ENCODE assay signal across 28 cellular contexts in the genomic region with DNA sequence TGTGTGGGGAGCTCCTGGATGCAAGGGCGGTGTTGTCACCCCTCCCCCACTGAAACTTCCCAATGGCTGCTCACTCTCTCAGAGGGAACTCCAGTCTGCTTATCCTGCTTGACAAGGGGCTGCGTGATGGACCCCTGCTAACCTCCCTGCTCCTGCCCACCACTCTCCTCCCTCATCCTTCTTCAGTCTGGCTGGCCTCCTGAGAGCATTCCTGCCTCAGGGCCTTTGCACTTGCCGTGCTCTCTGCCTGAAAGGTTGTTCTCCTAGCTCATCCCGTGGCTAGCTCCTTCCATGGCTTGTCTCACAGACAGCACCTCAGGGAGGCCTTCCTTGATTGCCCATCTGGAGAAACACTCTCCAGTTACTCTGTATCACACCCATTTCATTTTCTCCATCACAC.
"Had no signal": no experiment of that assay in that cellular context is flagged by ENCODE, and none has a peak within 500 bp of the region (broad histone marks: within the 10 kb centered on the region; RNA-seq: fewer than 3 reads in every experiment).

No MANE protein-coding gene starts in this region.

- H3K27me3 ChIP-seq: hepatocyte, neural progenitor cell, ovary, tibial artery, upper lobe of right lung had no signal

- H3K27me3 Mint-ChIP-seq: progenitor cell of endocrine pancreas had no signal

- H3K27ac ChIP-seq: heart right ventricle, hepatocyte, neural progenitor cell, neutrophil, ovary, skin epidermis, thoracic aorta, tibial artery, upper lobe of right lung had no signal

- H3K4me1 Mint-ChIP-seq: naive thymus-derived CD4-positive, alpha-beta T cell had no signal

- H3K4me3 Mint-ChIP-seq: mesothelial cell of epicardium; naive thymus-derived CD4-positive, alpha-beta T cell; natural killer cell treated with Interleukin-12 subunit alpha and Interleukin-12 subunit beta and Interleukin-15 and Interleukin-18, amount 100 ng/mL, for 72 hours; neural progenitor cell; stimulated activated naive B cell treated with anti-CD40 and anti-IgM and Interleukin-4, amounts not matched to agents 10 μg/mL and 1 μg/mL and 100 μg/mL, for 72 hours had no signal

- H3K36me3 Mint-ChIP-seq: mesothelial cell of epicardium; naive thymus-derived CD4-positive, alpha-beta T cell; natural killer cell treated with Interleukin-12 subunit alpha and Interleukin-12 subunit beta and Interleukin-15 and Interleukin-18, amount 100 ng/mL, for 72 hours; neural progenitor cell; stimulated activated naive B cell treated with anti-CD40 and anti-IgM and Interleukin-4, amounts not matched to agents 10 μg/mL and 1 μg/mL and 100 μg/mL, for 72 hours had no signal

- DNase-seq: heart right ventricle; islet precursor cell; mesendoderm; naive thymus-derived CD4-positive, alpha-beta T cell; occipital lobe; ovary; retina; right cardiac atrium; stimulated activated CD4-positive, alpha-beta T cell treated with anti-CD3 and anti-CD28 coated beads, Interleukin-12 subunit alpha, Interleukin-12 subunit beta, amount 100 ng/mL, for 4 hours; stimulated activated CD4-positive, alpha-beta T cell treated with anti-CD3 and anti-CD28 coated beads, Interleukin-15, amount 100 ng/mL, for 24 hours; stimulated activated CD4-positive, alpha-beta T cell treated with anti-CD3 and anti-CD28 coated beads, Interleukin-2, amount 100 ng/mL, for 24 hours; stimulated activated CD4-positive, alpha-beta T cell treated with anti-CD3 and anti-CD28 coated beads, Interleukin-4, amount 100 ng/mL, for 1 hour; stimulated activated naive B cell treated with anti-CD40 and anti-IgM and Interleukin-4, amounts not matched to agents 10 μg/mL and 1 μg/mL and 100 μg/mL, for 72 hours; stimulated activated naive CD8-positive, alpha-beta T cell treated with anti-CD3 and anti-CD28 coated beads, Interleukin-15, Interleukin-2, amounts not matched to agents 100 U/mL and 50 U/mL, for 24 hours; stomach; tibial artery; trophoblast cell; upper lobe of right lung had no signal

- H3K27ac Mint-ChIP-seq: mesothelial cell of epicardium; naive thymus-derived CD4-positive, alpha-beta T cell; natural killer cell treated with Interleukin-12 subunit alpha and Interleukin-12 subunit beta and Interleukin-15 and Interleukin-18, amount 100 ng/mL, for 72 hours; neural progenitor cell; progenitor cell of endocrine pancreas; stimulated activated naive B cell treated with anti-CD40 and anti-IgM and Interleukin-4, amounts not matched to agents 10 μg/mL and 1 μg/mL and 100 μg/mL, for 72 hours had no signal

- H3K4me3 ChIP-seq: heart right ventricle, hepatocyte, lung, neural progenitor cell, ovary, skin epidermis, stomach, thoracic aorta, tibial artery, upper lobe of right lung had no signal

- H3K36me3 ChIP-seq: heart right ventricle, neural progenitor cell, neutrophil, ovary, stomach, thoracic aorta, tibial artery, upper lobe of right lung had no signal

- ATAC-seq: heart right ventricle; naive thymus-derived CD4-positive, alpha-beta T cell; natural killer cell treated with Interleukin-12 subunit alpha and Interleukin-12 subunit beta and Interleukin-15 and Interleukin-18, amount 100 ng/mL, for 72 hours; right cardiac atrium; sciatic nerve; stimulated activated naive B cell treated with anti-CD40 and anti-IgM and Interleukin-4, amounts not matched to agents 10 μg/mL and 1 μg/mL and 100 μg/mL, for 72 hours; stimulated activated naive CD8-positive, alpha-beta T cell treated with anti-CD3 and anti-CD28 coated beads, Interleukin-15, Interleukin-2, amounts not matched to agents 100 U/mL and 50 U/mL, for 24 hours; upper lobe of right lung had no signal

- H3K9me3 ChIP-seq: heart right ventricle, neutrophil, ovary, stomach, thoracic aorta, tibial artery, upper lobe of right lung had no signal

- H3K9me3 Mint-ChIP-seq: mesothelial cell of epicardium; naive thymus-derived CD4-positive, alpha-beta T cell; natural killer cell treated with Interleukin-12 subunit alpha and Interleukin-12 subunit beta and Interleukin-15 and Interleukin-18, amount 100 ng/mL, for 72 hours; neural progenitor cell; stimulated activated naive B cell treated with anti-CD40 and anti-IgM and Interleukin-4, amounts not matched to agents 10 μg/mL and 1 μg/mL and 100 μg/mL, for 72 hours had no signal

- H3K4me1 ChIP-seq: heart right ventricle, neural progenitor cell, stomach, tibial artery, upper lobe of right lung had no signal
